Comparison of ENCODE assay signal across 8 cellular contexts in the genomic region with DNA sequence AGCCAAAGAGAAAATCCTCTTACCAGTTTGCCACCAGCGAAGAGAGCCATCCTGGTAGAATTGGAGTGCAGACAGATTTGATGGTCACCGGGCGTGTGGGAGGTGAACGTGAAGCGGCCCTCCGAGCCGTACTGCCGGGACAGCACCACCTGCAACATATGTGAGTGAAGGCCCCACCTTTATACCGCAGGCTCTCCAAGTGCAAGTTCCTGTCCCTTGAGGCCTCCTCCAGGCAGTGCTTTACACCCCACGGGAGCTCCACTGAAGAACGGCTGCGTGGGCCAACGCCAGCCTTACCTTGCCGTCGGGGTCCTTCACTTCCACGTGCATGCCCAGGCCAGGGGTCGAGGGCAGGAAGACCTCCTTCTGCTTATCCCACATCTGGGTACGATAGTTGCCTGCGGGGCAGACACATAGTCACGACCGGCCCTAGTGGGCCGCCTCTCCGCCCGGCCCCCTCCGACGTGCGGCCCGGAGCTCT. TPM values are rescaled to one million over a fixed set of nuclear protein-coding genes. Genes with fewer than 3 reads are reported as not detected.
A peak's percentile ranks its signal among the peaks of the same experiment; 100 is the strongest.
DNase-seq lines count a peak whose midpoint lies in the region; ATAC-seq and TF ChIP-seq lines count a peak whose summit lies in the region.

No MANE protein-coding gene starts in this region.

- TF ChIP-seq EP300 in sigmoid colon (IDR thresholded peaks at IDR 0.05), result no peak

- H3K27me3 ChIP-seq in sigmoid colon, result no peaks in the 10 kb centered on the region

- TF ChIP-seq POLR2A in sigmoid colon (IDR thresholded peaks at IDR 0.05), result no peak

- 1 to 3% methylated on average over 28 of the region's 28 CpGs for whole genome bisulfite sequencing in sigmoid colon, 2 donors

- H3K27ac ChIP-seq in sigmoid colon, result peak overlapping the region; percentile 94 to 98 (median 97)

- TF ChIP-seq CTCF in sigmoid colon (IDR thresholded peaks at IDR 0.05), result no peak

- peak; percentile 28 for DNase-seq in NCI-H1105 treated with DMSO at 0.1 percent for 48 hours (lab: John Stamatoyannopoulos, UW)
- DNase-seq in NCI-H1105 (lab: John Stamatoyannopoulos, UW), result no peak
- peak; percentile 21 for DNase-seq in NOMO-1 treated with DMSO at 0.1 percent for 48 hours (lab: John Stamatoyannopoulos, UW; ENCODE audit: unreplicated experiment)
- DNase-seq in activated naive CD4-positive, alpha-beta T cell treated with Interleukin-2 at 50 U/mL for 16 hours, result peak; percentile 45
- DNase-seq in left cardiac atrium, result peak; percentile 39
- DNase-seq in sigmoid colon, result peak; percentile 71
- DNase-seq in KG1 (lab: John Stamatoyannopoulos, UW), result no peak

- H3K9me3 ChIP-seq in sigmoid colon, result no peaks in the 10 kb centered on the region

- H3K4me3 ChIP-seq in sigmoid colon, result peak overlapping the region; percentile 80 to 98 (median 88)

- intact Hi-C loops in left cardiac atrium (cut with DNase I) (loop anchor here in 1 of 2 donors (5.0 kb wide), 1 partner anchor 266 kb away; the partner anchor contains the start of gene H2AZ2), sigmoid colon (cut with DNase I) (loop anchor here (5.0 to 10.0 kb wide), 3 partner anchors 166 to 403 kb away; partner anchors contain the start of genes PPIA and ZMIZ2)

- peaks cover 0 to 27% (median 21%) of the 10 kb centered on the region in 4 donors for H3K4me1 ChIP-seq in sigmoid colon

- peak; percentile 26 for ATAC-seq in HG02588 (IDR thresholded peaks at IDR 0.05; ENCODE audit: unreplicated experiment)
- ATAC-seq in left cardiac atrium, result peak; percentile 4 to 20

- peaks cover 0 to 41% (median 19%) of the 10 kb centered on the region in 4 donors for H3K36me3 ChIP-seq in sigmoid colon

RNA-seq across cellular contexts. Expression of gene TMED4, which starts 0.6 kb away (rescaled TPM):
- total RNA-seq in left cardiac atrium (10 to 100 TPM; 55.1 to 73.2 TPM), sigmoid colon (100 to 1,000 TPM; 114 to 209 (median 154) TPM)
- polyA plus RNA-seq in sigmoid colon, result 10 to 100 TPM; 18.6 to 49.8 (median 20.8) TPM

RNA-seq across cellular contexts. Expression of gene DDX56, which starts 7.8 kb away (rescaled TPM):
- total RNA-seq in left cardiac atrium (10 to 100 TPM; 27.8 to 44.4 TPM), sigmoid colon (10 to 100 TPM; 27.8 to 56.1 (median 44.2) TPM)
- 10 to 100 TPM; 14.6 to 60.5 (median 19.2) TPM for polyA plus RNA-seq in sigmoid colon

RNA-seq across cellular contexts. Expression of gene OGDH, which starts 25.0 kb away (rescaled TPM):
- 100 to 1,000 TPM; 343 to 358 TPM for total RNA-seq in left cardiac atrium
- total RNA-seq in sigmoid colon, result 100 to 1,000 TPM in 2 of 4 donors, 10 to 100 TPM in 2; 65.5 to 102 (median 98.3) TPM
- polyA plus RNA-seq in sigmoid colon, result 10 to 100 TPM; 39.0 to 74.4 (median 68.0) TPM

RNA-seq across cellular contexts. Expression of gene NPC1L1, which starts 40.3 kb away (rescaled TPM):
- under 1 TPM; 0.09 to 0.10 TPM for total RNA-seq in left cardiac atrium
- total RNA-seq in sigmoid colon, result under 1 TPM; 0.33 to 0.83 (median 0.45) TPM
- polyA plus RNA-seq in sigmoid colon, result under 1 TPM in 1 of 3 donors, not detected in 2; 0.09 TPM

Comparison
In these comparisons a context has a peak if more than half of its experiments do, and no peak if none do; other contexts are left out.
1. DNase-seq: peak in NCI-H1105 treated with DMSO at 0.1 percent for 48 hours (single experiment), NOMO-1 treated with DMSO at 0.1 percent for 48 hours (single experiment), activated naive CD4-positive, alpha-beta T cell treated with Interleukin-2 at 50 U/mL for 16 hours (single experiment), left cardiac atrium (single experiment) and sigmoid colon (single experiment); none in NCI-H1105 (single experiment) and KG1 (single experiment).